In the genomic region with DNA sequence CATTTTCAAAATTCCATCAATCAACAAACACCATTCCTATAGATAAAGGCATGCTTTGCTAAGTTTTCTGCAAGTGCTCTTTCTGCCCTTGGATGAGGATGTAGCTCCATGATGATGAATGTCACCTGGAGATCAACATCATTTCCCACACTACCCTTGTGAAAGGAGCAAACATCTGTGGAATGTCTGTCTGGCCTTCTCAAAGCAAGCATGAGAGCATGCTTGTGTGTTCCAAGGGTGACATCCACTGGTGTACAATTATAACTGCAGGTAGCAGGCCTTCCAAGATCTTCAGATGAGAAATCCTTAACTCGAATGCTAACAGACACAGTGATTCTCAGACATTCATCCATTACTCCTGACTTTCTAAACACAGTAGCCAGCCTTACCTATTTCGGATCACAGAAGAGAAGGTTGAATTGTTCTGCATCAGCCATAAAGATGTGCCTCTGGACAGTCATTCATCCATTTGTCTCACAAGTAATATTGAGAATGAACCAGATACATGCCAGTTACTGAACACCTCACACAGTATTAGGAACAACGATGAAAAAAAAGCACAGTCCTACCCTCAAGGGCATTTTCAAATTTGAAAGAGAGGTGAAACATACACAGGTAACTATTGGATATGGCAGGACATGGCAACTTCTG, we compare ENCODE assay signal across 8 cellular contexts.
A peak's percentile ranks its signal among the peaks of the same experiment; 100 is the strongest.
DNase-seq lines count a peak whose midpoint lies in the region; ATAC-seq and TF ChIP-seq lines count a peak whose summit lies in the region.

No MANE protein-coding gene starts in this region.

- H3K9me3 ChIP-seq in ascending aorta = no peaks in the 10 kb centered on the region

- no peaks in the 10 kb centered on the region for H3K36me3 ChIP-seq in ascending aorta

- H3K4me1 ChIP-seq in ascending aorta = no peaks in the 10 kb centered on the region

- no peak overlapping the region for H3K27ac ChIP-seq in ascending aorta

- no peaks in the 10 kb centered on the region for H3K27me3 ChIP-seq in ascending aorta

- ATAC-seq in GM19455 (IDR thresholded peaks at IDR 0.05; ENCODE audit: unreplicated experiment) = peak; percentile 91
- ATAC-seq in HG03457 (IDR thresholded peaks at IDR 0.05; ENCODE audit: unreplicated experiment) = peak; percentile 87

- TF ChIP-seq CTCF in ascending aorta (IDR thresholded peaks at IDR 0.05) = peak; percentile 80 to 90 (median 87)

- H3K4me3 ChIP-seq in ascending aorta = no peak overlapping the region
- H3K4me3 ChIP-seq in skeletal muscle cell (ENCODE audit: low read depth, low read length) = no peak overlapping the region

- DNase-seq in EH (ENCODE audit: low read depth) (peak; percentile 92), NCI-H446 (lab: John Stamatoyannopoulos, UW) (peak; percentile 48 to 88), ascending aorta (ENCODE audit: low spot score in 2 of 2) (peak in 1 of 2 donors; percentile 72), hepatic stellate cell (ENCODE audit: low spot score) (peak; percentile 64), skeletal muscle cell (ENCODE audit: low read depth) (peak; percentile 85)
- no peak for DNase-seq in activated CD8-positive, alpha-beta memory T cell treated with anti-CD3 and anti-CD28 coated beads for 24 hours

- intact Hi-C loops in ascending aorta (cut with DNase I) = loop anchor here (1.0 to 5.0 kb wide), 4 partner anchors 57 to 895 kb away; a partner anchor contains a TSS
